16 cellular contexts compared by ENCODE assay signal in the genomic region with DNA sequence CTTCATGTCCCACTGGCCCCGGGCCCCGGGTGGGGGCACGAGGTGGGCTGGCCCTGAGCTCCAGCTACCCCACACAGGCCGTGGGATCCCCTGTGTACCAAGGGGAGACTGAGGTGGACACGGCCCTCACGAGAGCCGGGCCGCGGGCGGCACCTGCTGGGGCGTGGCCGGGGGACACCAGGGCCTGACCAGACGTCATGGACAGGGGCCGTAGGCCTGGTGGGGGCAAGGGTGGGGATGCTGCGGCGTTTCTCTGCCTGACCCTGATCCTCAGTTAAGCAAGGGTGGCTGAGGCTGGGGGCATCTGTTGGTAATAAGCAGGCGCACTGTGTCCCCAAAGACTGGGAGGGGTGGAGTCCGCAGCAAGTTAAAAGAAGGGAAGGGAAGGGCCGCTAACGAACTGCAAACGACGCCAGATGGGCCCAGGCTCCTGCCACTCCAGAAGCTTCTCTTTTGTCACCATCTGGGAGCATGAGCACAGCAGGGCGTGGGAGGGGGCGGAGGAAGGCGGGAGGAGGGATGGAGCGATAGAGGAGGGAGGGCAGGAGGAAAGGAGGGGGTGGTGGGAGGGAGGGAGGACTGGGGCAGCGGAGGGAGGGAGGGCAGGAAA. TPM values are rescaled to one million over a fixed set of nuclear protein-coding genes. Genes with fewer than 3 reads are reported as not detected.
DNase-seq lines count a peak whose midpoint lies in the region; ATAC-seq and TF ChIP-seq lines count a peak whose summit lies in the region.
"Had no signal": no experiment of that assay in that cellular context is flagged by ENCODE, and none has a peak within 500 bp of the region (broad histone marks: within the 10 kb centered on the region; RNA-seq: fewer than 3 reads in every experiment).

No MANE protein-coding gene starts in this region.

- H3K9me3 ChIP-seq in heart left ventricle, result no peaks in the 10 kb centered on the region
- H3K9me3 ChIP-seq: thoracic aorta had no signal

- H3K36me3 ChIP-seq in heart left ventricle, result peaks cover 0 to 45% (median 23%) of the 10 kb centered on the region in 9 donors
- H3K36me3 ChIP-seq: thoracic aorta had no signal

- WGBS in heart left ventricle, 4 donors, result 51 to 63% (median 55%) methylated on average over 24 to 27 of the region's 27 CpGs

- DNase-seq in NCI-H1436 (lab: John Stamatoyannopoulos, UW) (peak; percentile 50), NCI-H1436 treated with DMSO at 0.1 percent for 48 hours (lab: John Stamatoyannopoulos, UW) (no peak), NCI-H2171 treated with DMSO at 0.1 percent for 48 hours (lab: John Stamatoyannopoulos, UW) (peak; percentile 98), heart left ventricle (peak; percentile 71 to 84 (median 75))
- no peak for DNase-seq in stimulated activated naive B cell treated with anti-CD40 and anti-IgM and Interleukin-4, amounts not matched to agents 10 μg/mL and 1 μg/mL and 100 μg/mL, for 72 hours
- DNase-seq: 8988T; activated gamma-delta T cell; CD4-positive, alpha-beta T cell; mammary epithelial cell; NCI-H1092 had no signal

- H3K4me3 ChIP-seq in heart left ventricle, result no peak overlapping the region
- H3K4me3 ChIP-seq: thoracic aorta had no signal

- peaks cover 0 to 37% (median 28%) of the 10 kb centered on the region in 12 donors for H3K4me1 ChIP-seq in heart left ventricle

- H3K27ac ChIP-seq in heart left ventricle, result peak overlapping the region; percentile 31 to 82 (median 68)
- H3K27ac ChIP-seq: thoracic aorta had no signal

- peaks cover 38 to 45% of the 10 kb centered on the region in 2 donors for H3K36me3 Mint-ChIP-seq in stimulated activated naive B cell treated with anti-CD40 and anti-IgM and Interleukin-4, amounts not matched to agents 10 μg/mL and 1 μg/mL and 100 μg/mL, for 72 hours

- no peak for TF ChIP-seq POLR2A in heart left ventricle (IDR thresholded peaks at IDR 0.05)

- no peak overlapping the region for H3K4me3 Mint-ChIP-seq in stimulated activated naive B cell treated with anti-CD40 and anti-IgM and Interleukin-4, amounts not matched to agents 10 μg/mL and 1 μg/mL and 100 μg/mL, for 72 hours
- H3K4me3 Mint-ChIP-seq: CD4-positive, alpha-beta T cell had no signal

- TF ChIP-seq CTCF in heart left ventricle (IDR thresholded peaks at IDR 0.05), result no peak

- ATAC-seq in heart left ventricle (peak in 2 of 4 donors; percentile 14 to 22), GM21825 (IDR thresholded peaks at IDR 0.05; ENCODE audit: unreplicated experiment) (no peak), GM19467 (IDR thresholded peaks at IDR 0.05; ENCODE audit: unreplicated experiment) (no peak), GM18520 (IDR thresholded peaks at IDR 0.05; ENCODE audit: unreplicated experiment) (no peak)
- no peak for ATAC-seq in stimulated activated naive B cell treated with anti-CD40 and anti-IgM and Interleukin-4, amounts not matched to agents 10 μg/mL and 1 μg/mL and 100 μg/mL, for 72 hours (replicated peaks)

- peaks cover 0 to 6% of the 10 kb centered on the region in 2 donors for H3K4me1 Mint-ChIP-seq in stimulated activated naive B cell treated with anti-CD40 and anti-IgM and Interleukin-4, amounts not matched to agents 10 μg/mL and 1 μg/mL and 100 μg/mL, for 72 hours

- no peaks in the 10 kb centered on the region for H3K27me3 Mint-ChIP-seq in stimulated activated naive B cell treated with anti-CD40 and anti-IgM and Interleukin-4, amounts not matched to agents 10 μg/mL and 1 μg/mL and 100 μg/mL, for 72 hours
- H3K27me3 Mint-ChIP-seq: CD4-positive, alpha-beta T cell had no signal

- peak overlapping the region; percentile 69 for H3K27ac Mint-ChIP-seq in stimulated activated naive B cell treated with anti-CD40 and anti-IgM and Interleukin-4, amounts not matched to agents 10 μg/mL and 1 μg/mL and 100 μg/mL, for 72 hours
- H3K27ac Mint-ChIP-seq: CD4-positive, alpha-beta T cell had no signal

- no peaks in the 10 kb centered on the region for H3K9me3 Mint-ChIP-seq in stimulated activated naive B cell treated with anti-CD40 and anti-IgM and Interleukin-4, amounts not matched to agents 10 μg/mL and 1 μg/mL and 100 μg/mL, for 72 hours
- H3K9me3 Mint-ChIP-seq: CD4-positive, alpha-beta T cell had no signal

- H3K27me3 ChIP-seq in heart left ventricle, result no peaks in the 10 kb centered on the region

- intact Hi-C loops in heart left ventricle (cut with DNase I), result loop anchor here in 6 of 10 donors (2.0 to 5.0 kb wide), 3 partner anchors 20 to 48 kb away; no protein-coding TSS in a partner anchor

RNA-seq across cellular contexts. Expression of gene PABPN1L, which starts 22.4 kb away (rescaled TPM):
- total RNA-seq in heart left ventricle, result not detected
- not detected for polyA plus RNA-seq in heart left ventricle
- total RNA-seq: CD4-positive, alpha-beta T cell; cerebellum; H1; mammary epithelial cell; thoracic aorta had no signal
- polyA plus RNA-seq: H1, mammary epithelial cell had no signal

RNA-seq across cellular contexts. Expression of gene TRAPPC2L, which starts 32.0 kb away (rescaled TPM):
- total RNA-seq in heart left ventricle, result 10 to 100 TPM; 20.3 to 65.7 (median 44.2) TPM
- 10 to 100 TPM; 30.3 to 51.3 TPM for polyA plus RNA-seq in heart left ventricle

RNA-seq across cellular contexts. Expression of gene GALNS, which starts 32.1 kb away (rescaled TPM):
- total RNA-seq in heart left ventricle, result 10 to 100 TPM; 10.7 to 22.7 (median 13.3) TPM
- 10 to 100 TPM; 14.1 to 16.4 TPM for polyA plus RNA-seq in heart left ventricle

Comparison
In these comparisons a context has a peak if more than half of its experiments do, and no peak if none do; other contexts are left out.
1. DNase-seq: peak in NCI-H1436 (single experiment), NCI-H2171 treated with DMSO at 0.1 percent for 48 hours (single experiment) and heart left ventricle (5 of 5); none in NCI-H1436 treated with DMSO at 0.1 percent for 48 hours (single experiment) and stimulated activated naive B cell treated with anti-CD40 and anti-IgM and Interleukin-4, amounts not matched to agents 10 μg/mL and 1 μg/mL and 100 μg/mL, for 72 hours (single experiment).